8 cellular contexts compared by ENCODE assay signal in the genomic region with DNA sequence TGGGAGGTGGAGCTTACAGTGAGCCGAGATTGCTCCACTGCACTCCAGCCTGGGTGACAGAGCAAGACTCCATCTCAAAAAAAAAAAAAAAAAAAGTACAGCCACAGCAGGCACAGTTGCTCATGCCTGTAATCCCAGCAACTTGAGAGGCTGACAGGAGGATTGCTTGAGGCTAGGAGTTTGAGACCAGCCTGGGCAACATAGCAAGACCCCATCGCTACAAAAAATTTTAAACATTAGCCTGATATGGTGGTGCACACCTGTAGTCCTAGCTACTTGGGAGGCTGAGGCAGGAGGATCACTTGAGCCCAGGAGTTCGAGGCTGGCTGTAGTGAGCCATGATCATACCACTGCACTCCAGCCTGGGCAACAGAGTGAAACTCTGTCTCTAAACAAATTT. TPM values are rescaled to one million over a fixed set of nuclear protein-coding genes. Genes with fewer than 3 reads are reported as not detected.
"Had no signal": no experiment of that assay in that cellular context is flagged by ENCODE, and none has a peak within 500 bp of the region (broad histone marks: within the 10 kb centered on the region; RNA-seq: fewer than 3 reads in every experiment).

No MANE protein-coding gene starts in this region.

RNA-seq across cellular contexts. Expression of a gene that starts 34.1 kb away (rescaled TPM):
- total RNA-seq: epithelial cell of proximal tubule, fibroblast of lung, foreskin keratinocyte, left lobe of liver, osteocyte, skeletal muscle tissue, temporal lobe had no signal
- polyA plus RNA-seq: fibroblast of lung, keratinocyte had no signal
